In the genomic region with DNA sequence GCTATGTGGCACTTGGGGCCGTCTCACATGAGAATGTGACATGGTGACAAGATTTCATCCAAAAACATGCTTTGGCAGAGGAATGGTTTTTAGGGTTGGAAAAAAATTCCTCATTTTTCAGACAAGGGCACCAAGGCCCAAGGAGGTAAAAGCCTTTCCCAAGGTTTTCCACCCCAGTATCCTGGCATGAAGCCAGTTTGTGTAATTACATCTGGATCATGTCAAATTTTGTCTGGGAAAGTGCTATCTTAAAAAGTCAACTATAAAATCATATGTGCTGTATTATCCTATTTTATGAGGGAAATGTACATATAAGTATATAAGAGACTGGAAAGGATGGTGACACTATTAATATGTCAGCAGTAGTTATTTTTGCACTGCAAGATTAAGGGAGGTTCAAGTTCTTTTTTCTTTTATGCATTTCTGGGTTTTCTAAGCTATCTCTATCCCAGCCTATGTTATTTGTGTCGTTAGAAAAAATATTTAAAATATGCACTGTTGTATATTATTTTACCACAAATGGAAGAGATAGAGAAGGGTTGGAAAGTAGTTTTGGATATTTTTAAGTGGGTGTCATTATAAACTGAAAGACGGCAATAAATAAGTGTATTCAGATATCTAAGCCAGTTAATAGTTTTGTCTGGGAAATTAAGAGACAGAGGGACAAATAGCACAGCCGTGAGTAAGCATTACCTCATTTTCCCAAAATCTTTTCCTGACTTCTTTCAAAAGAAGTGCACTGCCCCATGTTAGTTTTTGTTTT, we compare ENCODE assay signal across 21 cellular contexts. TPM values are rescaled to one million over a fixed set of nuclear protein-coding genes. Genes with fewer than 3 reads are reported as not detected.
DNase-seq lines count a peak whose midpoint lies in the region; ATAC-seq, FAIRE-seq and TF ChIP-seq lines count a peak whose summit lies in the region.
"Had no signal": no experiment of that assay in that cellular context is flagged by ENCODE, and none has a peak within 500 bp of the region (broad histone marks: within the 10 kb centered on the region; RNA-seq: fewer than 3 reads in every experiment).

No MANE protein-coding gene starts in this region.

- peaks cover 30% of the 10 kb centered on the region for H3K4me1 Mint-ChIP-seq in HFFc6 (ENCODE audit: low read depth)

- WGBS in ovary, 3 donors, result 5 to 13% (median 8%) methylated on average over 4 of the region's 4 CpGs

- no peaks in the 10 kb centered on the region for H3K9me3 Mint-ChIP-seq in HFFc6
- H3K9me3 Mint-ChIP-seq: activated T-helper 2 cell treated with anti-CD3 and anti-CD28 coated beads, Interferon-gamma antibody, Interleukin-2, Interleukin-4, amounts not matched to agents 10 μg/mL and 5 μg/mL and 100 μg/mL, durations not matched to agents 14 hours and 24 hours and 36 hours; naive thymus-derived CD8-positive, alpha-beta T cell had no signal

- H3K4me3 ChIP-seq in BLaER1, result no peak overlapping the region
- no peak overlapping the region for H3K4me3 ChIP-seq in osteoblast (ENCODE audit: insufficient read depth, low read length)
- no peak overlapping the region for H3K4me3 ChIP-seq in ovary

- intact Hi-C loops in ovary (cut with DNase I), result loop anchor here in 3 of 4 donors (2.0 to 10.0 kb wide), 5 partner anchors 172 to 254 kb away; partner anchors contain the start of gene PLXDC1 (in 1 of the 3)

- no peaks in the 10 kb centered on the region for H3K79me2 ChIP-seq in osteoblast (ENCODE audit: insufficient read depth, low read length)

- no peaks in the 10 kb centered on the region for H3K9me3 ChIP-seq in BLaER1
- no peaks in the 10 kb centered on the region for H3K9me3 ChIP-seq in osteoblast (ENCODE audit: low read depth, low read length)
- H3K9me3 ChIP-seq in ovary, result no peaks in the 10 kb centered on the region

- ATAC-seq in GM18867 (IDR thresholded peaks at IDR 0.05; ENCODE audit: unreplicated experiment) (no peak), HG03175 (IDR thresholded peaks at IDR 0.05; ENCODE audit: unreplicated experiment) (no peak)
- ATAC-seq: esophagus mucosa; naive thymus-derived CD8-positive, alpha-beta T cell had no signal

- H3K27ac ChIP-seq in BLaER1 (no peak overlapping the region), osteoblast (ENCODE audit: low read depth, low read length) (no peak overlapping the region), ovary (no peak overlapping the region)

- H3K27me3 ChIP-seq in BLaER1 (no peaks in the 10 kb centered on the region), osteoblast (ENCODE audit: insufficient read depth, low read length) (no peaks in the 10 kb centered on the region), ovary (no peaks in the 10 kb centered on the region)

- H3K4me1 ChIP-seq in BLaER1 (peaks cover 9% of the 10 kb centered on the region), osteoblast (ENCODE audit: insufficient read depth, low read length) (peaks cover 12% of the 10 kb centered on the region), ovary (ENCODE audit: insufficient read depth) (peaks cover 4% of the 10 kb centered on the region)

- TF ChIP-seq CTCF in HFFc6 (IDR thresholded peaks at IDR 0.05) (no peak), osteoblast (IDR thresholded peaks at IDR 0.05; ENCODE audit: extremely low read depth, low read depth, low read length) (no peak), ovary (IDR thresholded peaks at IDR 0.05) (no peak)

- TF ChIP-seq POLR2A in ovary (IDR thresholded peaks at IDR 0.05), result no peak

- peak overlapping the region; percentile 69 for H3K4me3 Mint-ChIP-seq in HFFc6
- H3K4me3 Mint-ChIP-seq: naive thymus-derived CD8-positive, alpha-beta T cell had no signal

- H3K27ac Mint-ChIP-seq in HFFc6, result peak overlapping the region; percentile 68
- H3K27ac Mint-ChIP-seq: activated T-helper 2 cell treated with anti-CD3 and anti-CD28 coated beads, Interferon-gamma antibody, Interleukin-2, Interleukin-4, amounts not matched to agents 10 μg/mL and 5 μg/mL and 100 μg/mL, durations not matched to agents 14 hours and 24 hours and 36 hours; naive thymus-derived CD8-positive, alpha-beta T cell had no signal

- no peak for TF ChIP-seq EP300 in ovary (IDR thresholded peaks at IDR 0.05)

- FAIRE-seq in endometrium (lab: Jason Lieb, UNC), result peak; percentile 90
- FAIRE-seq: RCC 7860 had no signal

- H3K9ac ChIP-seq in BLaER1, result no peak overlapping the region

- no peak overlapping the region for H2AFZ ChIP-seq in osteoblast (ENCODE audit: low read length)

- 0 out of 2 replicates have a peak, but pooled peaks cover 1% of the 10 kb centered on the region for H3K27me3 Mint-ChIP-seq in HFFc6 (ENCODE audit: insufficient read depth)
- H3K27me3 Mint-ChIP-seq: naive thymus-derived CD8-positive, alpha-beta T cell had no signal

- H3K4me2 ChIP-seq in BLaER1 (peak overlapping the region; percentile 17), osteoblast (ENCODE audit: insufficient read depth, low read length) (peak overlapping the region; percentile 39)

- H3K36me3 Mint-ChIP-seq in HFFc6 (ENCODE audit: low read depth), result no peaks in the 10 kb centered on the region
- H3K36me3 Mint-ChIP-seq: naive thymus-derived CD8-positive, alpha-beta T cell had no signal

- H3K36me3 ChIP-seq in BLaER1, result no peaks in the 10 kb centered on the region
- no peaks in the 10 kb centered on the region for H3K36me3 ChIP-seq in osteoblast (ENCODE audit: insufficient read depth, low read length)
- H3K36me3 ChIP-seq in ovary, result no peaks in the 10 kb centered on the region

- DNase-seq in HFFc6, result peak; percentile 43
- peak; percentile 55 for DNase-seq in osteoblast (ENCODE audit: insufficient read length, low spot score, missing footprints)
- no peak for DNase-seq in GM19238 (ENCODE audit: insufficient read length, low spot score)
- no peak for DNase-seq in ovary
- DNase-seq: activated CD8-positive, alpha-beta memory T cell treated with anti-CD3 and anti-CD28 coated beads for 24 hours; anterior cingulate cortex; dermis blood vessel endothelial cell; GOT3; MM.1S; naive thymus-derived CD8-positive, alpha-beta T cell; NCI-H2081; stimulated activated CD4-positive, alpha-beta T cell treated with anti-CD3 and anti-CD28 coated beads, Interleukin-1b, Interleukin-23, amount 100 ng/mL, for 48 hours; substantia nigra had no signal

- no peaks in the 10 kb centered on the region for H4K20me1 ChIP-seq in BLaER1
- H4K20me1 ChIP-seq in osteoblast (ENCODE audit: insufficient read depth, low read length), result no peaks in the 10 kb centered on the region

RNA-seq across cellular contexts. Expression of gene FBXO47, which starts 13.4 kb away (rescaled TPM):
- not detected for total RNA-seq in HFFc6 (2021; fragmentation: NEBNext Ultra II Directional; extraction: Animal tissue kit (Norgen Biotek cat#: 25700))
- total RNA-seq in osteoblast (not detected in 2 replicates), ovary (not detected)
- polyA plus RNA-seq in ovary, result not detected
- total RNA-seq: activated T-helper 2 cell treated with anti-CD3 and anti-CD28 coated beads, Interferon-gamma antibody, Interleukin-2, Interleukin-4, amounts not matched to agents 10 μg/mL and 5 μg/mL and 100 μg/mL, durations not matched to agents 14 hours and 24 hours and 36 hours; dermis blood vessel endothelial cell; esophagus mucosa; lower leg skin had no signal
- polyA plus RNA-seq: naive thymus-derived CD8-positive, alpha-beta T cell had no signal

Comparison
In these comparisons a context has a peak if more than half of its experiments do, and no peak if none do; other contexts are left out.
1. DNase-seq: peak in HFFc6 (single experiment) and osteoblast (single experiment); none in GM19238 (single experiment) and ovary (0 of 5).